8 cellular contexts compared by ENCODE assay signal in the genomic region with DNA sequence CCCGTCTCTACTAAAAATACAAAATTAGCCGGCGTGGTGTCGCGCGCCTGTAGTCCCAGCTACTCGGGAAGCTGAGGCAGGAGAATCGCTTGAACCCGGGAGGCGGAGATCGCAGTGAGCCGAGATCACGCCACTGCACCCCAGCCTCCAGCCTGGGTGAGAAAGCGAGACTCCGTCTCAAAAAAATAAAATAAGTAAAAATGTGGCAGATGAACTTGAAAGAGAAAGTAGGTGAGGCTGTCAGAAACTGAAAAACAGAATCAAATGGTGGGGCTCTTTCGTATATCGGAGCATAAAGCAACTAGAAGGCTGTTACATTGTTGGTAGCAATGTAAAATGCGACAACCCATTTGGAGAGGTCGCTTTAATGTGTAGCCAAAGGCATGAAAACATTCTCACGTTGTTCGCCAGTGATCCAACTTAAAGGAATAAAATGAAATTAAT. TPM values are rescaled to one million over a fixed set of nuclear protein-coding genes. Genes with fewer than 3 reads are reported as not detected.
DNase-seq lines count a peak whose midpoint lies in the region; ATAC-seq and TF ChIP-seq lines count a peak whose summit lies in the region.

No MANE protein-coding gene starts in this region.

- ATAC-seq in WTC11 (no peak), GM19397 (IDR thresholded peaks at IDR 0.05; ENCODE audit: unreplicated experiment) (no peak)

- no peaks in the 10 kb centered on the region for H3K27me3 Mint-ChIP-seq in HFFc6 (ENCODE audit: insufficient read depth)
- H3K27me3 Mint-ChIP-seq in WTC11 (ENCODE audit: low read depth) = peaks cover 13% of the 10 kb centered on the region; the same call in 1 of the 2 replicates
- H3K27me3 Mint-ChIP-seq in glutamatergic neuron (ENCODE audit: unreplicated experiment) = peaks cover 10% of the 10 kb centered on the region

- H3K4me3 ChIP-seq in sigmoid colon = peak overlapping the region; percentile 60 to 74 (median 68)

- H3K36me3 ChIP-seq in sigmoid colon = peaks cover 0 to 17% (median 5%) of the 10 kb centered on the region in 4 donors

- H3K4me3 Mint-ChIP-seq in HFFc6 = peak overlapping the region; percentile 99
- H3K4me3 Mint-ChIP-seq in WTC11 = peak overlapping the region; percentile 91
- H3K4me3 Mint-ChIP-seq in glutamatergic neuron (ENCODE audit: unreplicated experiment) = peak overlapping the region; percentile 93

- no peaks in the 10 kb centered on the region for H3K27me3 ChIP-seq in sigmoid colon

- H3K9me3 Mint-ChIP-seq in HFFc6 (peaks cover 21% of the 10 kb centered on the region), WTC11 (peaks cover 28% of the 10 kb centered on the region), glutamatergic neuron (ENCODE audit: unreplicated experiment) (peaks cover 20% of the 10 kb centered on the region)

- peaks cover 40% of the 10 kb centered on the region for H3K4me1 Mint-ChIP-seq in HFFc6 (ENCODE audit: low read depth)
- H3K4me1 Mint-ChIP-seq in WTC11 = peaks cover 12% of the 10 kb centered on the region
- H3K4me1 Mint-ChIP-seq in glutamatergic neuron (ENCODE audit: low read depth, unreplicated experiment) = peaks cover 6% of the 10 kb centered on the region

- peaks cover 51% of the 10 kb centered on the region for H3K36me3 Mint-ChIP-seq in HFFc6 (ENCODE audit: low read depth)
- peaks cover 30% of the 10 kb centered on the region for H3K36me3 Mint-ChIP-seq in WTC11
- peaks cover 15% of the 10 kb centered on the region for H3K36me3 Mint-ChIP-seq in glutamatergic neuron (ENCODE audit: unreplicated experiment)

- H3K4me1 ChIP-seq in sigmoid colon = peaks cover 0 to 36% (median 34%) of the 10 kb centered on the region in 4 donors

- peak; percentile 6 for DNase-seq in EH (ENCODE audit: low read depth)
- DNase-seq in HFFc6 = no peak
- no peak for DNase-seq in WTC11 (ENCODE audit: low spot score)
- no peak for DNase-seq in glutamatergic neuron
- DNase-seq in sigmoid colon = no peak
- no peak for DNase-seq in DMS79 (lab: John Stamatoyannopoulos, UW)
- DNase-seq in GOT3 (lab: John Stamatoyannopoulos, UW) = no peak

- intact Hi-C loops in sigmoid colon (cut with DNase I) = loop anchor here (10.0 kb wide), 1 partner anchor 298 kb away; a partner anchor contains a TSS

- POLR2A ChIA-PET in WTC11 (lab: Charles Lee) = no interaction called here

- TF ChIP-seq CTCF in HFFc6 (IDR thresholded peaks at IDR 0.05) (no peak), WTC11 (IDR thresholded peaks at IDR 0.05) (no peak), glutamatergic neuron (IDR thresholded peaks at IDR 0.05; ENCODE audit: partially characterized antibody, unreplicated experiment) (no peak), sigmoid colon (IDR thresholded peaks at IDR 0.05) (no peak)

- CTCF ChIA-PET in WTC11 (lab: Charles Lee) = interaction anchor here (0.7 kb wide), 1 partner anchor 12 kb away, joined by 3 read pairs; no protein-coding TSS in a partner anchor

- peak overlapping the region; percentile 86 to 91 (median 90) for H3K27ac ChIP-seq in sigmoid colon

- 12 to 16% methylated on average over 21 of the region's 21 CpGs for WGBS in sigmoid colon, 2 donors

- H3K27ac Mint-ChIP-seq in HFFc6 = peak overlapping the region; percentile 99
- peak overlapping the region; percentile 98 for H3K27ac Mint-ChIP-seq in WTC11
- H3K27ac Mint-ChIP-seq in glutamatergic neuron (ENCODE audit: unreplicated experiment) = peak overlapping the region; percentile 94

- TF ChIP-seq EP300 in sigmoid colon (IDR thresholded peaks at IDR 0.05) = no peak

- H3K9me3 ChIP-seq in sigmoid colon = peaks cover 0 to 5% (median under 1%) of the 10 kb centered on the region in 4 donors

- TF ChIP-seq POLR2A in sigmoid colon (IDR thresholded peaks at IDR 0.05) = no peak

TF ChIP-seq in WTC11, 78 proteins besides CTCF, POLR2A, EP300 and RAD21:
- peak; percentile 5; the same call in 1 of the 2 replicates for TF ChIP-seq ETV6 (CRISPR knock-in tag; IDR thresholded peaks at IDR 0.05)
- TF ChIP-seq OVOL2 (CRISPR knock-in tag; IDR thresholded peaks at IDR 0.05; ENCODE audit: borderline replicate concordance) = no peak
- no peak for TF ChIP-seq ZNF317 (CRISPR knock-in tag; IDR thresholded peaks at IDR 0.05; ENCODE audit: borderline replicate concordance, low read depth)
- TF ChIP-seq TEAD1 (CRISPR knock-in tag; IDR thresholded peaks at IDR 0.05) = no peak
- TF ChIP-seq, protein P1, sequence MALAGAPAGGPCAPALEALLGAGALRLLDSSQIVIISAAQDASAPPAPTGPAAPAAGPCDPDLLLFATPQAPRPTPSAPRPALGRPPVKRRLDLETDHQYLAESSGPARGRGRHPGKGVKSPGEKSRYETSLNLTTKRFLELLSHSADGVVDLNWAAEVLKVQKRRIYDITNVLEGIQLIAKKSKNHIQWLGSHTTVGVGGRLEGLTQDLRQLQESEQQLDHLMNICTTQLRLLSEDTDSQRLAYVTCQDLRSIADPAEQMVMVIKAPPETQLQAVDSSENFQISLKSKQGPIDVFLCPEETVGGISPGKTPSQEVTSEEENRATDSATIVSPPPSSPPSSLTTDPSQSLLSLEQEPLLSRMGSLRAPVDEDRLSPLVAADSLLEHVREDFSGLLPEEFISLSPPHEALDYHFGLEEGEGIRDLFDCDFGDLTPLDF (CRISPR knock-in tag; IDR thresholded peaks at IDR 0.05) = 0 out of 2 replicates have a peak, but pooled peaks have one; percentile 9
TF ChIP-seq in WTC11: peak in this region for 2.

RNA-seq across cellular contexts. Expression of a gene that starts 0.8 kb away (rescaled TPM):
- 10 to 100 TPM; 30.7 to 36.7 (median 31.3) TPM for total RNA-seq in HFFc6 (2021; fragmentation: NEBNext Ultra II Directional; extraction: Animal tissue kit (Norgen Biotek cat#: 25700))
- total RNA-seq in WTC11 (2021) (34.3 to 42.0 TPM (median 41.8 TPM) in 3 replicates), glutamatergic neuron (ENCODE audit: unreplicated experiment) (42.5 TPM), sigmoid colon (10 to 100 TPM; 20.7 to 29.2 (median 23.9) TPM)
- polyA plus RNA-seq in sigmoid colon = 1 to 10 TPM; 3.0 to 7.9 (median 3.7) TPM

RNA-seq across cellular contexts. Expression of a gene that starts 35.2 kb away (rescaled TPM):
- 10 to 100 TPM; 17.6 to 28.8 (median 23.2) TPM for total RNA-seq in HFFc6 (2021; fragmentation: NEBNext Ultra II Directional; extraction: Animal tissue kit (Norgen Biotek cat#: 25700))
- total RNA-seq in WTC11 (2021) (38.4 to 48.1 TPM (median 41.1 TPM) in 3 replicates), glutamatergic neuron (ENCODE audit: unreplicated experiment) (48.9 TPM), sigmoid colon (10 to 100 TPM; 28.2 to 63.0 (median 37.0) TPM)
- polyA plus RNA-seq in sigmoid colon = 10 to 100 TPM; 13.2 to 26.2 (median 14.8) TPM
